8 cellular contexts compared by ENCODE assay signal in the genomic region with DNA sequence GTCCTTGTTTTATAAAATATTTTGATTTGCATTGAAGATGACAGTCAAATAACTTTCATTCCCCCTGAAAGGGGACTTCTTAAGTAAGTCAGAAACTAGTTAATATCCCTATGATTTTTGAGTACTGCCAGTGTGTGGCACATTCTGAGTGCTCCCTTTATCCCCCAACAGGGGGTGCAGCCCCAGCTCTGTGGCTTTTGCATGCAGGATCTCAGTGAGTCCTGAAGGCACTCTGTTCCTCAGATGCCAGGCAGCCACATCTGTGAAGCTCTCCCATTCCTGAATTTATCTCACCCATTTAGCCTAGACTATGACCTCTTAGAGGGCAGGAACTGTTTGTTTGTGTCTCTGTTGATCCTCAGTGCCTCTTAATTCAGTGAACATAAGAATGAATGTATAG.
DNase-seq lines count a peak whose midpoint lies in the region; ATAC-seq and TF ChIP-seq lines count a peak whose summit lies in the region.

No MANE protein-coding gene starts in this region.

- H3K4me1 ChIP-seq in NT2/D1 (ENCODE audit: insufficient read depth, insufficient read length), result no peaks in the 10 kb centered on the region
- H3K4me1 ChIP-seq in foreskin keratinocyte, result no peaks in the 10 kb centered on the region
- H3K4me1 ChIP-seq in aorta (ENCODE audit: control insufficient read depth in 1 of 2, insufficient read depth in 2 of 2, low read length in 2 of 2), result no peaks in the 10 kb centered on the region

- no peak overlapping the region for H3K4me3 ChIP-seq in NT2/D1 (ENCODE audit: insufficient read length, low read depth)
- H3K4me3 ChIP-seq in aorta (ENCODE audit: low read length in 2 of 2), result no peak overlapping the region

- H3K27ac ChIP-seq in foreskin keratinocyte (no peak overlapping the region), aorta (ENCODE audit: low read depth in 1 of 2, low read length in 2 of 2) (no peak overlapping the region)

- no peaks in the 10 kb centered on the region for H3K27me3 ChIP-seq in NT2/D1 (ENCODE audit: insufficient read depth, insufficient read length)
- H3K27me3 ChIP-seq in foreskin keratinocyte, result no peaks in the 10 kb centered on the region
- H3K27me3 ChIP-seq in aorta (ENCODE audit: control insufficient read depth in 1 of 2, insufficient read depth in 2 of 2, low read length in 1 of 2), result no peaks in the 10 kb centered on the region

- peak; percentile 7 for DNase-seq in stimulated activated CD4-positive, alpha-beta T cell treated with anti-CD3 and anti-CD28 coated beads, Interleukin-4, amount 100 ng/mL, for 1 hour
- no peak for DNase-seq in stimulated activated CD4-positive, alpha-beta T cell treated with anti-CD3 and anti-CD28 coated beads, Interleukin-4, amount 100 ng/mL, for 24 hours
- DNase-seq in NT2/D1 (ENCODE audit: low read depth, low spot score) (peak; percentile 1), foreskin keratinocyte (peak in 1 of 2 donors; percentile 11), aorta (no peak), medulla oblongata (ENCODE audit: extremely low spot score) (no peak)
- DNase-seq in activated CD4-positive, CD25-positive, alpha-beta regulatory T cell (lab: John Stamatoyannopoulos, UW), result no peak

- intact Hi-C loops in aorta (cut with DNase I), result no loop called here

- H3K9me3 ChIP-seq in NT2/D1 (ENCODE audit: insufficient read depth, low read length) (no peaks in the 10 kb centered on the region), aorta (ENCODE audit: control insufficient read depth, low read length) (no peaks in the 10 kb centered on the region)

- no peak overlapping the region for H3K9ac ChIP-seq in NT2/D1 (ENCODE audit: insufficient read length, low read depth)

- peak; percentile 77 for ATAC-seq in foreskin keratinocyte
- peak; percentile 36 for ATAC-seq in aorta (ENCODE audit: low FRiP score)
- no peak for ATAC-seq in HG03139 (IDR thresholded peaks at IDR 0.05; ENCODE audit: unreplicated experiment)

- H3K36me3 ChIP-seq in NT2/D1 (ENCODE audit: insufficient read depth, insufficient read length, low read length) (no peaks in the 10 kb centered on the region), aorta (ENCODE audit: control insufficient read depth in 1 of 2, insufficient read depth in 2 of 2, low read length in 1 of 2) (no peaks in the 10 kb centered on the region)

- peak; percentile 54 for TF ChIP-seq CTCF in foreskin keratinocyte (conservative IDR thresholded peaks at IDR 0.05)

Comparison
In these comparisons a context has a peak if more than half of its experiments do, and no peak if none do; other contexts are left out.
1. DNase-seq: peak in stimulated activated CD4-positive, alpha-beta T cell treated with anti-CD3 and anti-CD28 coated beads, Interleukin-4, amount 100 ng/mL, for 1 hour (single experiment) and NT2/D1 (single experiment); none in stimulated activated CD4-positive, alpha-beta T cell treated with anti-CD3 and anti-CD28 coated beads, Interleukin-4, amount 100 ng/mL, for 24 hours (single experiment), aorta (0 of 2), medulla oblongata (single experiment) and activated CD4-positive, CD25-positive, alpha-beta regulatory T cell (0 of 4).